Comparison of ENCODE assay signal across 9 cellular contexts in genomic region chr15:40266828-40267304, GRCh38. TPM values are rescaled to one million over a fixed set of nuclear protein-coding genes. Genes with fewer than 3 reads are reported as not detected.
DNase-seq lines count a peak whose midpoint lies in the region; ATAC-seq and TF ChIP-seq lines count a peak whose summit lies in the region.
"Had no signal": no experiment of that assay in that cellular context is flagged by ENCODE, and none has a peak within 500 bp of the region (broad histone marks: within the 10 kb centered on the region; RNA-seq: fewer than 3 reads in every experiment).

No MANE protein-coding gene starts in this region.

- H3K36me3 ChIP-seq in upper lobe of right lung = no peaks in the 10 kb centered on the region

- POLR2A ChIA-PET in activated CD4-positive, alpha-beta memory T cell treated with anti-CD3 and anti-CD28 coated beads for 36 hours (lab: Charles Lee) = no interaction called here

- H3K4me1 ChIP-seq in upper lobe of right lung = no peaks in the 10 kb centered on the region

- no peaks in the 10 kb centered on the region for H3K27me3 ChIP-seq in upper lobe of right lung

- no peak overlapping the region for H3K4me3 Mint-ChIP-seq in activated CD4-positive, alpha-beta memory T cell treated with anti-CD3 and anti-CD28 coated beads for 36 hours
- no peak overlapping the region for H3K4me3 Mint-ChIP-seq in glutamatergic neuron (ENCODE audit: unreplicated experiment)

- TF ChIP-seq CTCF in upper lobe of right lung (IDR thresholded peaks at IDR 0.05) (no peak), glutamatergic neuron (IDR thresholded peaks at IDR 0.05; ENCODE audit: partially characterized antibody, unreplicated experiment) (no peak)

- intact Hi-C loops in upper lobe of right lung (cut with DNase I) = no loop called here
- intact Hi-C loops in activated CD4-positive, alpha-beta memory T cell treated with anti-CD3 and anti-CD28 coated beads for 36 hours (cut with micrococcal nuclease) = no loop called here

- no peaks in the 10 kb centered on the region for H3K4me1 Mint-ChIP-seq in activated CD4-positive, alpha-beta memory T cell treated with anti-CD3 and anti-CD28 coated beads for 36 hours (ENCODE audit: low read depth)
- H3K4me1 Mint-ChIP-seq in glutamatergic neuron (ENCODE audit: low read depth, unreplicated experiment) = peaks cover 7% of the 10 kb centered on the region

- H3K9me3 ChIP-seq in upper lobe of right lung = no peaks in the 10 kb centered on the region

- DNase-seq in activated CD4-positive, alpha-beta T cell treated with anti-CD3 and anti-CD28 coated beads for 48 hours = peak; percentile 28
- DNase-seq in activated CD4-positive, alpha-beta T cell treated with anti-CD3 and anti-CD28 coated beads, Interleukin-2, amount 50 U/mL, for 1 hour = no peak
- peak; percentile 86 for DNase-seq in T1000 (lab: John Stamatoyannopoulos, UW)
- peak; percentile 98 for DNase-seq in hepatic stellate cell (ENCODE audit: low spot score)
- DNase-seq in upper lobe of right lung = peak; percentile 82
- no peak for DNase-seq in epidermal melanocyte (ENCODE audit: insufficient read length, low spot score)
- DNase-seq in activated CD4-positive, alpha-beta memory T cell treated with anti-CD3 and anti-CD28 coated beads for 36 hours = no peak
- DNase-seq in glutamatergic neuron = no peak

- no peak overlapping the region for H3K27ac ChIP-seq in upper lobe of right lung
- H3K27ac ChIP-seq: C4-2B had no signal

- no peaks in the 10 kb centered on the region for H3K9me3 Mint-ChIP-seq in activated CD4-positive, alpha-beta memory T cell treated with anti-CD3 and anti-CD28 coated beads for 36 hours
- peaks cover 3% of the 10 kb centered on the region for H3K9me3 Mint-ChIP-seq in glutamatergic neuron (ENCODE audit: unreplicated experiment)

- CTCF ChIA-PET in activated CD4-positive, alpha-beta memory T cell treated with anti-CD3 and anti-CD28 coated beads for 36 hours (lab: Charles Lee) = interaction anchor here (1.4 kb wide), 1 partner anchor 50 kb away, joined by 6 read pairs; no protein-coding TSS in a partner anchor

- no peak overlapping the region for H3K4me3 ChIP-seq in upper lobe of right lung

- H3K27me3 Mint-ChIP-seq in activated CD4-positive, alpha-beta memory T cell treated with anti-CD3 and anti-CD28 coated beads for 36 hours = no peaks in the 10 kb centered on the region
- peaks cover 3% of the 10 kb centered on the region for H3K27me3 Mint-ChIP-seq in glutamatergic neuron (ENCODE audit: unreplicated experiment)

- ATAC-seq in upper lobe of right lung = peak; percentile 82

- H3K27ac Mint-ChIP-seq in activated CD4-positive, alpha-beta memory T cell treated with anti-CD3 and anti-CD28 coated beads for 36 hours = no peak overlapping the region
- no peak overlapping the region for H3K27ac Mint-ChIP-seq in glutamatergic neuron (ENCODE audit: unreplicated experiment)

- H3K36me3 Mint-ChIP-seq in activated CD4-positive, alpha-beta memory T cell treated with anti-CD3 and anti-CD28 coated beads for 36 hours = no peaks in the 10 kb centered on the region
- no peaks in the 10 kb centered on the region for H3K36me3 Mint-ChIP-seq in glutamatergic neuron (ENCODE audit: unreplicated experiment)

RNA-seq across cellular contexts. Expression of gene ANKRD63, which starts 16.0 kb away (rescaled TPM):
- total RNA-seq in upper lobe of right lung (not detected), glutamatergic neuron (ENCODE audit: unreplicated experiment) (not detected)
- total RNA-seq in activated CD4-positive, alpha-beta memory T cell treated with anti-CD3 and anti-CD28 coated beads for 36 hours = not detected

RNA-seq across cellular contexts. Expression of gene PAK6, which starts 28.0 kb away (rescaled TPM):
- total RNA-seq in upper lobe of right lung (5.7 TPM), glutamatergic neuron (ENCODE audit: unreplicated experiment) (not detected)
- under 1 TPM; 0.69 to 0.73 TPM for total RNA-seq in activated CD4-positive, alpha-beta memory T cell treated with anti-CD3 and anti-CD28 coated beads for 36 hours

RNA-seq across cellular contexts. Expression of gene PLCB2, which starts 40.9 kb away (rescaled TPM):
- total RNA-seq in upper lobe of right lung (61.2 TPM), glutamatergic neuron (ENCODE audit: unreplicated experiment) (2.6 TPM)
- total RNA-seq in activated CD4-positive, alpha-beta memory T cell treated with anti-CD3 and anti-CD28 coated beads for 36 hours = 10 to 100 TPM; 65.3 to 70.7 TPM

RNA-seq across cellular contexts. Expression of gene INAFM2, which starts 56.6 kb away (rescaled TPM):
- total RNA-seq in upper lobe of right lung (39.5 TPM), glutamatergic neuron (ENCODE audit: unreplicated experiment) (15.9 TPM)
- 1 to 10 TPM; 6.7 to 7.4 TPM for total RNA-seq in activated CD4-positive, alpha-beta memory T cell treated with anti-CD3 and anti-CD28 coated beads for 36 hours

Comparison
In these comparisons a context has a peak if more than half of its experiments do, and no peak if none do; other contexts are left out.
1. DNase-seq: peak in activated CD4-positive, alpha-beta T cell treated with anti-CD3 and anti-CD28 coated beads for 48 hours (single experiment), T1000 (single experiment), hepatic stellate cell (single experiment) and upper lobe of right lung (single experiment); none in activated CD4-positive, alpha-beta T cell treated with anti-CD3 and anti-CD28 coated beads, Interleukin-2, amount 50 U/mL, for 1 hour (single experiment), epidermal melanocyte (single experiment), activated CD4-positive, alpha-beta memory T cell treated with anti-CD3 and anti-CD28 coated beads for 36 hours (single experiment) and glutamatergic neuron (single experiment).
2. RNA of gene PLCB2, which starts 40.9 kb away (total RNA-seq): 65.3 to 70.7 TPM in activated CD4-positive, alpha-beta memory T cell treated with anti-CD3 and anti-CD28 coated beads for 36 hours and 61.2 TPM in upper lobe of right lung (single experiment); 2.6 TPM in glutamatergic neuron (single experiment); every median in the first group is over 10 times any median in the second.